Comparison of ENCODE assay signal across 8 cellular contexts in genomic region chr3:32114567-32115422, GRCh38. TPM values are rescaled to one million over a fixed set of nuclear protein-coding genes. Genes with fewer than 3 reads are reported as not detected.
DNase-seq lines count a peak whose midpoint lies in the region; TF ChIP-seq lines count a peak whose summit lies in the region.
"Not testable (repeated sequence)": the region's sequence is repeated elsewhere in the genome, so short reads cannot be mapped to it uniquely, and the experiment has no call there.

No MANE protein-coding gene starts in this region.

- TF ChIP-seq CTCF in right atrium auricular region (IDR thresholded peaks at IDR 0.05), result not testable (repeated sequence)

- H3K4me1 ChIP-seq in CD8-positive, alpha-beta memory T cell (ENCODE audit: insufficient read depth, low read length), result peaks cover 37% of the 10 kb centered on the region
- peaks cover 0 to 50% of the 10 kb centered on the region in 2 donors for H3K4me1 ChIP-seq in right atrium auricular region

- H3K4me1 Mint-ChIP-seq in CD8-positive, alpha-beta memory T cell, result peaks cover 72 to 90% (median 89%) of the 10 kb centered on the region in 3 donors

- H3K27ac ChIP-seq in CD8-positive, alpha-beta memory T cell (ENCODE audit: low read depth, low read length), result not testable (repeated sequence)
- H3K27ac ChIP-seq in right atrium auricular region, result peak overlapping the region in 1 of 2 donors; percentile 8

- POLR2A ChIA-PET in CD8-positive, alpha-beta memory T cell (lab: Charles Lee), result interaction anchor here (0.9 to 1.4 kb wide), 2 partner anchors 8 to 299 kb away, joined by 3 to 6 read pairs; partner anchors contain the start of gene GPD1L

- not testable (repeated sequence) for H3K36me3 Mint-ChIP-seq in CD8-positive, alpha-beta memory T cell

- H3K4me3 ChIP-seq in CD8-positive, alpha-beta memory T cell (ENCODE audit: low read length), result peak overlapping the region; percentile 24
- H3K4me3 ChIP-seq in Jurkat, Clone E6-1 (ENCODE audit: low read length); right atrium auricular region: not testable (repeated sequence)

- DNase-seq in CD8-positive, alpha-beta memory T cell, result peak; percentile 30 to 88 (median 84)
- DNase-seq in Jurkat, Clone E6-1 (ENCODE audit: low read depth, low spot score), result peak; percentile 98
- peak; percentile 35 for DNase-seq in activated CD4-positive, alpha-beta T cell treated with anti-CD3 and anti-CD28 coated beads for 1 hour
- peak; percentile 15 for DNase-seq in activated CD8-positive, alpha-beta memory T cell treated with anti-CD3 and anti-CD28 coated beads, Interleukin-2, amount 50 U/mL, for 24 hours (ENCODE audit: extremely low read depth)
- DNase-seq in activated gamma-delta T cell treated with anti-CD3 and anti-CD28 coated beads, Interleukin-2, amount 50 U/mL, for 16 hours (ENCODE audit: low read depth), result peak; percentile 48
- peak; percentile 32 for DNase-seq in right atrium auricular region (ENCODE audit: low spot score)
- peak; percentile 39 to 57 for DNase-seq in stimulated activated CD4-positive, alpha-beta T cell treated with anti-CD3 and anti-CD28 coated beads, Interleukin-2, amount 100 ng/mL, for 24 hours
- DNase-seq in stimulated activated CD8-positive, alpha-beta memory T cell treated with anti-CD3 and anti-CD28 coated beads, Interleukin-7, amount 100 ng/mL, for 1 hour (ENCODE audit: low read depth in 2 of 2), result peak; percentile 13 to 27

- not testable (repeated sequence) for H3K27me3 ChIP-seq in CD8-positive, alpha-beta memory T cell (ENCODE audit: insufficient read depth, low read length, poor library complexity, severe bottlenecking); right atrium auricular region

- H3K9me3 ChIP-seq in CD8-positive, alpha-beta memory T cell (ENCODE audit: low read length); right atrium auricular region: not testable (repeated sequence)

- not testable (repeated sequence) for H3K27me3 Mint-ChIP-seq in CD8-positive, alpha-beta memory T cell

- not testable (repeated sequence) for H3K9me3 Mint-ChIP-seq in CD8-positive, alpha-beta memory T cell

- CTCF ChIA-PET in CD8-positive, alpha-beta memory T cell (lab: Charles Lee), result interaction anchor here (1.2 to 3.5 kb wide), 4 partner anchors 22 to 97 kb away, joined by 3 to 12 read pairs (median 4); no protein-coding TSS in a partner anchor

- not testable (repeated sequence) for H3K36me3 ChIP-seq in CD8-positive, alpha-beta memory T cell (ENCODE audit: insufficient read depth, low read length); right atrium auricular region

- H3K4me3 Mint-ChIP-seq in CD8-positive, alpha-beta memory T cell, result peak overlapping the region; percentile 80 to 86 (median 82)

- H3K27ac Mint-ChIP-seq in CD8-positive, alpha-beta memory T cell, result peak overlapping the region; percentile 78 to 95 (median 92)

RNA-seq across cellular contexts. Expression of gene GPD1L, which starts 8.4 kb away (rescaled TPM):
- total RNA-seq in CD8-positive, alpha-beta memory T cell, result 10 to 100 TPM; 13.9 to 16.1 TPM
- polyA plus RNA-seq in CD8-positive, alpha-beta memory T cell, result 20.9 TPM
- polyA plus RNA-seq in Jurkat, Clone E6-1 (2012; ENCODE audit: insufficient read depth, insufficient read length), result 20.2 TPM
- total RNA-seq in right atrium auricular region, result 100 to 1,000 TPM; 194 to 275 TPM

Comparison
In these comparisons a context has a peak if more than half of its experiments do, and no peak if none do; other contexts are left out.
1. DNase-seq: peak in every context shown above with its lines; median percentile 98 in Jurkat, Clone E6-1; 84 in CD8-positive, alpha-beta memory T cell; 48 in activated gamma-delta T cell treated with anti-CD3 and anti-CD28 coated beads, Interleukin-2, amount 50 U/mL, for 16 hours; 48 in stimulated activated CD4-positive, alpha-beta T cell treated with anti-CD3 and anti-CD28 coated beads, Interleukin-2, amount 100 ng/mL, for 24 hours; 35 in activated CD4-positive, alpha-beta T cell treated with anti-CD3 and anti-CD28 coated beads for 1 hour; 32 in right atrium auricular region; 20 in stimulated activated CD8-positive, alpha-beta memory T cell treated with anti-CD3 and anti-CD28 coated beads, Interleukin-7, amount 100 ng/mL, for 1 hour; 15 in activated CD8-positive, alpha-beta memory T cell treated with anti-CD3 and anti-CD28 coated beads, Interleukin-2, amount 50 U/mL, for 24 hours.
2. RNA of gene GPD1L, which starts 8.4 kb away (total RNA-seq): 194 to 275 TPM in right atrium auricular region; 13.9 to 16.1 TPM in CD8-positive, alpha-beta memory T cell; every median in the first group is over 10 times any median in the second.